ENCODE assay signal across 8 cellular contexts in the genomic region with DNA sequence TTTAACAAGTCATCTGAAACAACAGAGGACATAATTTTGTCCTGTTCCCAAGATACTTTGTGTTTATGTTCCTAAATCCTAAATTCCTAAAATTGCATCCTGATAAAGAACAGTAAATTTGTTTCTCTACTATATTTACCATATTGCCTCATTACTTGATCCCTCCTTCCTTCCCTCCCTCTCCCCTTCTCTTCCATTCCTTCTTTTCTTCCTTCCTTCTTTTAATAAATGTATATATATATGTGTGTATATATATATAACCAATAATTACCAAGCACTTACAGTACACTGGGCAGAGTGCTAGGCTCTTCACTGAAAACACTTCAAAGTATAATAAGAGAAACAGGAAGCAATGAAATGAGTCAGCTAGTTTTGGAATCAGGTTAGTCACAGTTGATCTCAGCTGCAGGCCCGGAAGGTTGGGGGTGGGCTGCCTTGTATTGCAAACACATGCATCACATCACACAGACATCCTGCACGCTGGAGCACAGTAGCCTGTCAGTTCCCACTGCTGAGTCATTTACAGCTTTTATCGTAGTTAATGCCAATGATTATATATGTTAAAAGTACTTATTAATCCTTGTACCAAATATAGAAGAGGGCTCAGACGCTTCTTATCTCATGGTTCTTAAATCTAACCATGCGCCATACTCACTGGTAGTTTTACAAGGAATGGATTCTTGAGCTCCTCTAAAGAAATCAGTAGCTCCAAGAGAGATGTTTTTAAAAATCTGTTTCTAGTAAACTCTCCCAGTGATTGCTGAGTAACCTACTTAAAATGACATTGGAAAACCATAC.
DNase-seq lines count a peak whose midpoint lies in the region; ATAC-seq, FAIRE-seq and TF ChIP-seq lines count a peak whose summit lies in the region.

No MANE protein-coding gene starts in this region.

- ATAC-seq in HG03280 (IDR thresholded peaks at IDR 0.05; ENCODE audit: unreplicated experiment): peak; percentile 92

- TF ChIP-seq CTCF in tibial artery (IDR thresholded peaks at IDR 0.05): no peak

- H3K9me3 ChIP-seq in tibial artery: no peaks in the 10 kb centered on the region

- H3K4me3 ChIP-seq in tibial artery: no peak overlapping the region

- no peaks in the 10 kb centered on the region for H3K36me3 ChIP-seq in tibial artery

- DNase-seq in CMK (ENCODE audit: low read depth) (peak; percentile 52), GM19239 (ENCODE audit: insufficient read length, low spot score) (peak; percentile 19), NCI-H524 treated with DMSO at 0.1 percent for 48 hours (lab: John Stamatoyannopoulos, UW) (peak; percentile 29), foreskin melanocyte (peak; percentile 91), tibial artery (no peak)
- DNase-seq in activated CD4-positive, alpha-beta T cell treated with anti-CD3 and anti-CD28 coated beads, Interleukin-2, amount 50 U/mL, for 24 hours (ENCODE audit: low read depth in 1 of 2, low spot score in 1 of 2): peak; percentile 13 to 23
- DNase-seq in stimulated activated CD4-positive, alpha-beta T cell treated with anti-CD3 and anti-CD28 coated beads, Interleukin-15, amount 100 ng/mL, for 24 hours: peak; percentile 70

- intact Hi-C loops in tibial artery (cut with DNase I; ENCODE audit: low total_unique reads): no loop called here

- H3K27me3 ChIP-seq in tibial artery: no peaks in the 10 kb centered on the region

- FAIRE-seq in GM19239 (lab: Jason Lieb, UNC): no peak

- H3K4me1 ChIP-seq in tibial artery: no peaks in the 10 kb centered on the region

- no peak overlapping the region for H3K27ac ChIP-seq in tibial artery

Comparison
In these comparisons a context has a peak if more than half of its experiments do, and no peak if none do; other contexts are left out.
1. DNase-seq: peak in CMK (single experiment), GM19239 (single experiment), NCI-H524 treated with DMSO at 0.1 percent for 48 hours (single experiment), activated CD4-positive, alpha-beta T cell treated with anti-CD3 and anti-CD28 coated beads, Interleukin-2, amount 50 U/mL, for 24 hours (2 of 2), foreskin melanocyte (single experiment) and stimulated activated CD4-positive, alpha-beta T cell treated with anti-CD3 and anti-CD28 coated beads, Interleukin-15, amount 100 ng/mL, for 24 hours (single experiment); none in tibial artery (0 of 2).